Comparison of ENCODE assay signal across 10 cellular contexts in genomic region chr2:74585406-74586182, GRCh38. TPM values are rescaled to one million over a fixed set of nuclear protein-coding genes. Genes with fewer than 3 reads are reported as not detected.
A peak's percentile ranks its signal among the peaks of the same experiment; 100 is the strongest.
DNase-seq lines count a peak whose midpoint lies in the region; ATAC-seq, FAIRE-seq and TF ChIP-seq lines count a peak whose summit lies in the region.
"Had no signal": no experiment of that assay in that cellular context is flagged by ENCODE, and none has a peak within 500 bp of the region (broad histone marks: within the 10 kb centered on the region; RNA-seq: fewer than 3 reads in every experiment).

No MANE protein-coding gene starts in this region.

- H3K36me3 ChIP-seq in CD4-positive, alpha-beta memory T cell (ENCODE audit: insufficient read depth, low read length): no peaks in the 10 kb centered on the region
- H3K36me3 ChIP-seq in hepatocyte (replicated peaks; ENCODE audit: insufficient read depth, low read depth): no peaks in the 10 kb centered on the region
- H3K36me3 ChIP-seq: stomach had no signal

- no peaks in the 10 kb centered on the region for H3K36me3 Mint-ChIP-seq in CD4-positive, alpha-beta memory T cell
- no peaks in the 10 kb centered on the region for H3K36me3 Mint-ChIP-seq in T-helper 17 cell (ENCODE audit: low read depth)

- peaks cover 0 to 2% of the 10 kb centered on the region in 2 donors for H3K27me3 Mint-ChIP-seq in CD4-positive, alpha-beta memory T cell
- H3K27me3 Mint-ChIP-seq in T-helper 17 cell: peaks cover 17% of the 10 kb centered on the region

- no peaks in the 10 kb centered on the region for H3K27me3 ChIP-seq in CD4-positive, alpha-beta memory T cell (ENCODE audit: insufficient read depth, low read length)
- no peaks in the 10 kb centered on the region for H3K27me3 ChIP-seq in hepatocyte

- no peak for DNase-seq in CD4-positive, alpha-beta memory T cell
- DNase-seq in T-helper 17 cell (no peak), left cardiac atrium (peak; percentile 28), hepatocyte (ENCODE audit: low spot score) (no peak), frontal cortex (ENCODE audit: low spot score in 2 of 2) (no peak), SHP77 treated with DMSO at 0.1 percent for 48 hours (lab: John Stamatoyannopoulos, UW) (no peak)
- DNase-seq: stomach had no signal

- H3K9me3 ChIP-seq in CD4-positive, alpha-beta memory T cell (ENCODE audit: control insufficient read depth in 1 of 2, low read length in 2 of 2): no peaks in the 10 kb centered on the region
- H3K9me3 ChIP-seq in T-helper 17 cell (ENCODE audit: control insufficient read depth, low read length, poor library complexity, severe bottlenecking): no peaks in the 10 kb centered on the region
- H3K9me3 ChIP-seq in hepatocyte (ENCODE audit: low read depth): no peaks in the 10 kb centered on the region
- H3K9me3 ChIP-seq: stomach had no signal

- no peaks in the 10 kb centered on the region for H3K9me3 Mint-ChIP-seq in CD4-positive, alpha-beta memory T cell

- 78% methylated on average over 4 of the region's 4 CpGs for WGBS in hepatocyte (ENCODE audit: low lambda C conversion rate, missing lambda C conversion rate)

- no peak for FAIRE-seq in frontal cortex (lab: Jason Lieb, UNC)

- POLR2A ChIA-PET in CD4-positive, alpha-beta memory T cell (lab: Charles Lee; ENCODE audit: partially characterized antibody): interaction anchor here (1.3 to 5.1 kb wide), 3 partner anchors 11 to 127 kb away, joined by 4 to 39 read pairs (median 7); partner anchors contain the start of genes CCDC142, TTC31 and WBP1

- no peaks in the 10 kb centered on the region for H3K9me2 ChIP-seq in hepatocyte (replicated peaks; ENCODE audit: insufficient read depth)

- no peak overlapping the region for H3K4me3 ChIP-seq in CD4-positive, alpha-beta memory T cell (ENCODE audit: low read length in 2 of 2)
- no peak overlapping the region for H3K4me3 ChIP-seq in hepatocyte
- H3K4me3 ChIP-seq: stomach had no signal

- peak overlapping the region in 5 of 7 donors; percentile 1 to 65 (median 19) for H3K27ac Mint-ChIP-seq in CD4-positive, alpha-beta memory T cell
- peak overlapping the region; percentile 70 for H3K27ac Mint-ChIP-seq in T-helper 17 cell

- H3K4me1 ChIP-seq in CD4-positive, alpha-beta memory T cell (ENCODE audit: insufficient read depth, low read length): peaks cover 8% of the 10 kb centered on the region
- no peaks in the 10 kb centered on the region for H3K4me1 ChIP-seq in hepatocyte (ENCODE audit: insufficient read depth)

- ATAC-seq in GM21423 (IDR thresholded peaks at IDR 0.05; ENCODE audit: unreplicated experiment): peak; percentile 42
- ATAC-seq in T-helper 17 cell: no peak
- no peak for ATAC-seq in left cardiac atrium
- no peak for ATAC-seq in GM18520 (IDR thresholded peaks at IDR 0.05; ENCODE audit: unreplicated experiment)

- intact Hi-C loops in CD4-positive, alpha-beta memory T cell (cut with micrococcal nuclease): loop anchor here (2.0 to 10.0 kb wide), 2 partner anchors 191 to 251 kb away; no protein-coding TSS in a partner anchor
- intact Hi-C loops in left cardiac atrium (cut with DNase I): loop anchor here (2.0 to 10.0 kb wide), 3 partner anchors 53 to 103 kb away; partner anchors contain the start of genes CCDC142 (in 2 of the 2) and TTC31 (in 2 of the 2)

- no peaks in the 10 kb centered on the region for H3K79me2 ChIP-seq in hepatocyte

- H3K4me2 ChIP-seq in hepatocyte: no peak overlapping the region

- H3K4me3 Mint-ChIP-seq in CD4-positive, alpha-beta memory T cell: peak overlapping the region in 4 of 8 donors; percentile 5 to 55 (median 34)
- H3K4me3 Mint-ChIP-seq in T-helper 17 cell: peak overlapping the region; percentile 36

- TF ChIP-seq CTCF in hepatocyte (IDR thresholded peaks at IDR 0.05; ENCODE audit: poor library complexity): no peak

- CTCF ChIA-PET in CD4-positive, alpha-beta memory T cell (lab: Charles Lee; ENCODE audit: partially characterized antibody): interaction anchor here (0.6 to 8.8 kb wide), 12 partner anchors 9 to 336 kb away, joined by 3 to 141 read pairs (median 6); partner anchors contain the start of genes CCDC142, INO80B and TTC31

- no peak overlapping the region for H3K27ac ChIP-seq in CD4-positive, alpha-beta memory T cell (ENCODE audit: low read depth, low read length)
- H3K27ac ChIP-seq in hepatocyte: no peak overlapping the region
- H3K27ac ChIP-seq: stomach had no signal

- H3K4me1 Mint-ChIP-seq in CD4-positive, alpha-beta memory T cell: peaks cover 7 to 10% (median 9%) of the 10 kb centered on the region in 4 donors
- peaks cover 15% of the 10 kb centered on the region for H3K4me1 Mint-ChIP-seq in T-helper 17 cell

- no peaks in the 10 kb centered on the region for H4K20me1 ChIP-seq in hepatocyte (ENCODE audit: insufficient read depth, poor library complexity, severe bottlenecking)

- no peak overlapping the region for H2AFZ ChIP-seq in hepatocyte

RNA-seq across cellular contexts. Expression of gene DOK1, which starts 31.1 kb away (rescaled TPM):
- 10 to 100 TPM; 34.8 to 35.7 TPM for total RNA-seq in CD4-positive, alpha-beta memory T cell
- 10 to 100 TPM; 14.2 to 26.8 TPM for polyA plus RNA-seq in CD4-positive, alpha-beta memory T cell
- 10 to 100 TPM in 1 of 2 donors, 1 to 10 TPM in 1; 8.3 to 14.6 TPM for total RNA-seq in T-helper 17 cell
- total RNA-seq in left cardiac atrium: 10 to 100 TPM in 1 of 2 donors, 1 to 10 TPM in 1; 7.9 to 12.4 TPM
- total RNA-seq in hepatocyte: 8.0 and 11.6 TPM in 2 replicates
- 10.7 and 11.4 TPM in 2 replicates for polyA plus RNA-seq in hepatocyte
- 3.7 TPM for total RNA-seq in frontal cortex

RNA-seq across cellular contexts. Expression of gene LOXL3, which starts 31.9 kb away (rescaled TPM):
- total RNA-seq in CD4-positive, alpha-beta memory T cell: under 1 TPM; 0.25 to 0.32 TPM
- not detected for polyA plus RNA-seq in CD4-positive, alpha-beta memory T cell
- total RNA-seq in T-helper 17 cell (1 to 10 TPM in 1 of 2 donors, under 1 TPM in 1; 0.75 to 2.0 TPM), left cardiac atrium (1 to 10 TPM; 4.1 to 8.4 TPM), hepatocyte (13.3 and 13.6 TPM in 2 replicates), frontal cortex (14.3 TPM)
- polyA plus RNA-seq in hepatocyte: 11.0 and 11.2 TPM in 2 replicates

RNA-seq across cellular contexts. Expression of gene HTRA2, which starts 55.9 kb away (rescaled TPM):
- total RNA-seq in CD4-positive, alpha-beta memory T cell: 10 to 100 TPM; 39.8 to 41.1 TPM
- polyA plus RNA-seq in CD4-positive, alpha-beta memory T cell: 10 to 100 TPM; 22.0 to 25.7 TPM
- total RNA-seq in T-helper 17 cell: 10 to 100 TPM; 18.5 to 21.4 TPM
- total RNA-seq in left cardiac atrium: 10 to 100 TPM; 28.7 to 29.3 TPM
- total RNA-seq in hepatocyte: 31.2 and 32.4 TPM in 2 replicates
- 33.5 and 37.2 TPM in 2 replicates for polyA plus RNA-seq in hepatocyte
- 54.2 TPM for total RNA-seq in frontal cortex

RNA-seq across cellular contexts. Expression of gene AUP1, which starts 56.1 kb away (rescaled TPM):
- total RNA-seq in CD4-positive, alpha-beta memory T cell: 100 to 1,000 TPM; 153 to 158 TPM
- polyA plus RNA-seq in CD4-positive, alpha-beta memory T cell: 100 to 1,000 TPM in 1 of 2 donors, 10 to 100 TPM in 1; 91.3 to 123 TPM
- total RNA-seq in T-helper 17 cell (100 to 1,000 TPM; 139 to 153 TPM), left cardiac atrium (10 to 100 TPM; 62.2 to 78.3 TPM), hepatocyte (121 and 138 TPM in 2 replicates), frontal cortex (42.0 TPM)
- polyA plus RNA-seq in hepatocyte: 195 and 212 TPM in 2 replicates

RNA-seq across cellular contexts. Expression of gene DQX1, which starts 59.6 kb away (rescaled TPM):
- total RNA-seq in CD4-positive, alpha-beta memory T cell: under 1 TPM; 0.35 to 0.44 TPM
- polyA plus RNA-seq in CD4-positive, alpha-beta memory T cell: not detected
- under 1 TPM in 1 of 2 donors, not detected in 1; 0.23 TPM for total RNA-seq in T-helper 17 cell
- not detected for total RNA-seq in left cardiac atrium
- 1.2 and 4.0 TPM in 2 replicates for total RNA-seq in hepatocyte
- 0.73 TPM in 1 of 2 replicates, not detected in the other for polyA plus RNA-seq in hepatocyte
- total RNA-seq in frontal cortex: not detected
- total RNA-seq: fibroblast of lung had no signal
- polyA plus RNA-seq: fibroblast of lung had no signal
